In the genomic region with DNA sequence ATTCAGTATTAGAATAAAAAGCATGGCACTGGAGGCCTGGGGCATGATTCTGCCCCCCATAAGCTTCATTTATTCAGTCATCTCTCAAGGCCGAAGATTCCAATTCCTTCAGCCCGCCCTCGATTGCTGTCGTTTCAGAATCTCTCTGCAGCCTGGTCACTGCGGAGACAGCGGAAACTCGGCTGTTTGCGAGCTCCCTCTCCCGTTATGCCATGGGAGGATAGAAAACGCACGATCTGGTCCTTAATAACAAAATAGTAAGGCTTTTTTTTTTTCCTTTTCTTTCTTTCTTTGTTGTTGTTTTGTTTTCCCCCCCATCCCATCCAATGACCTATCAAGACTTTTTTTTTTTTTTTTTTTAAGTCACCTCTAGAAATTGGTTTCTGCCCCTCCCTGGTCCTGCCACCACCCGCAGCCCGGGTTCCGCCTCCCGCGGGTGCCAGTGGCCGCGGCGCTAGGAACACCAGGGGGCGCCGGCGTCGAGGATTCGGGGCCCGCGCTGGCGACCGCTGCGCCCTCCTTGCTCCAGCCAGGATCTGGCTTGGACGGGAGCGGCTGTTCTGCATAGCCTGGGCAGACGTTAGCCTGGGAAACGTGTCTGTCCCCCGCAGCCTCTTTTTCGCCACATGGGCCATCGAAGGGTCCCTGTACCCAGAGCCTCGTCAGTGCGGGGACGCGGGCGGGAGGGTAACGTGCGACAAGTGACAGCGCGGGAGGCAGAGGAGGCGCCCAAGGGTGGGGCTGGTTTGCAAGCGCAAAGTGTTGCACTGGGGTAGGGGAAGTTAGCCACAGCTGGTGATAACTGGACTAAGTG, we compare ENCODE assay signal across 1 cellular context.
A peak's percentile ranks its signal among the peaks of the same experiment; 100 is the strongest.
TF ChIP-seq lines count a peak whose summit lies in the region.

No MANE protein-coding gene starts in this region.

TF ChIP-seq in HepG2, 621 proteins besides CTCF, POLR2A, EP300 and RAD21 (continued from another document):
- TF ChIP-seq, protein P1, sequence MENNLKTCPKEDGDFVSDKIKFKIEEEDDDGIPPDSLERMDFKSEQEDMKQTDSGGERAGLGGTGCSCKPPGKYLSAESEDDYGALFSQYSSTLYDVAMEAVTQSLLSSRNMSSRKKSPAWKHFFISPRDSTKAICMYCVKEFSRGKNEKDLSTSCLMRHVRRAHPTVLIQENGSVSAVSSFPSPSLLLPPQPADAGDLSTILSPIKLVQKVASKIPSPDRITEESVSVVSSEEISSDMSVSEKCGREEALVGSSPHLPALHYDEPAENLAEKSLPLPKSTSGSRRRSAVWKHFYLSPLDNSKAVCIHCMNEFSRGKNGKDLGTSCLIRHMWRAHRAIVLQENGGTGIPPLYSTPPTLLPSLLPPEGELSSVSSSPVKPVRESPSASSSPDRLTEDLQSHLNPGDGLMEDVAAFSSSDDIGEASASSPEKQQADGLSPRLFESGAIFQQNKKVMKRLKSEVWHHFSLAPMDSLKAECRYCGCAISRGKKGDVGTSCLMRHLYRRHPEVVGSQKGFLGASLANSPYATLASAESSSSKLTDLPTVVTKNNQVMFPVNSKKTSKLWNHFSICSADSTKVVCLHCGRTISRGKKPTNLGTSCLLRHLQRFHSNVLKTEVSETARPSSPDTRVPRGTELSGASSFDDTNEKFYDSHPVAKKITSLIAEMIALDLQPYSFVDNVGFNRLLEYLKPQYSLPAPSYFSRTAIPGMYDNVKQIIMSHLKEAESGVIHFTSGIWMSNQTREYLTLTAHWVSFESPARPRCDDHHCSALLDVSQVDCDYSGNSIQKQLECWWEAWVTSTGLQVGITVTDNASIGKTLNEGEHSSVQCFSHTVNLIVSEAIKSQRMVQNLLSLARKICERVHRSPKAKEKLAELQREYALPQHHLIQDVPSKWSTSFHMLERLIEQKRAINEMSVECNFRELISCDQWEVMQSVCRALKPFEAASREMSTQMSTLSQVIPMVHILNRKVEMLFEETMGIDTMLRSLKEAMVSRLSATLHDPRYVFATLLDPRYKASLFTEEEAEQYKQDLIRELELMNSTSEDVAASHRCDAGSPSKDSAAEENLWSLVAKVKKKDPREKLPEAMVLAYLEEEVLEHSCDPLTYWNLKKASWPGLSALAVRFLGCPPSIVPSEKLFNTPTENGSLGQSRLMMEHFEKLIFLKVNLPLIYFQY (CRISPR knock-in tag; IDR thresholded peaks at IDR 0.05; ENCODE audit: borderline replicate concordance) = no peak
- TF ChIP-seq, protein P2, sequence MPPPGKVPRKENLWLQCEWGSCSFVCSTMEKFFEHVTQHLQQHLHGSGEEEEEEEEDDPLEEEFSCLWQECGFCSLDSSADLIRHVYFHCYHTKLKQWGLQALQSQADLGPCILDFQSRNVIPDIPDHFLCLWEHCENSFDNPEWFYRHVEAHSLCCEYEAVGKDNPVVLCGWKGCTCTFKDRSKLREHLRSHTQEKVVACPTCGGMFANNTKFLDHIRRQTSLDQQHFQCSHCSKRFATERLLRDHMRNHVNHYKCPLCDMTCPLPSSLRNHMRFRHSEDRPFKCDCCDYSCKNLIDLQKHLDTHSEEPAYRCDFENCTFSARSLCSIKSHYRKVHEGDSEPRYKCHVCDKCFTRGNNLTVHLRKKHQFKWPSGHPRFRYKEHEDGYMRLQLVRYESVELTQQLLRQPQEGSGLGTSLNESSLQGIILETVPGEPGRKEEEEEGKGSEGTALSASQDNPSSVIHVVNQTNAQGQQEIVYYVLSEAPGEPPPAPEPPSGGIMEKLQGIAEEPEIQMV (CRISPR knock-in tag; IDR thresholded peaks at IDR 0.05; ENCODE audit: low read depth) = no peak
- no peak for TF ChIP-seq ISX (CRISPR knock-in tag; conservative IDR thresholded peaks at IDR 0.05)
- TF ChIP-seq ZNF598 (CRISPR knock-in tag; IDR thresholded peaks at IDR 0.05; ENCODE audit: borderline replicate concordance) = peak; percentile 28; the same call in 1 of the 2 replicates
- TF ChIP-seq, protein P3, sequence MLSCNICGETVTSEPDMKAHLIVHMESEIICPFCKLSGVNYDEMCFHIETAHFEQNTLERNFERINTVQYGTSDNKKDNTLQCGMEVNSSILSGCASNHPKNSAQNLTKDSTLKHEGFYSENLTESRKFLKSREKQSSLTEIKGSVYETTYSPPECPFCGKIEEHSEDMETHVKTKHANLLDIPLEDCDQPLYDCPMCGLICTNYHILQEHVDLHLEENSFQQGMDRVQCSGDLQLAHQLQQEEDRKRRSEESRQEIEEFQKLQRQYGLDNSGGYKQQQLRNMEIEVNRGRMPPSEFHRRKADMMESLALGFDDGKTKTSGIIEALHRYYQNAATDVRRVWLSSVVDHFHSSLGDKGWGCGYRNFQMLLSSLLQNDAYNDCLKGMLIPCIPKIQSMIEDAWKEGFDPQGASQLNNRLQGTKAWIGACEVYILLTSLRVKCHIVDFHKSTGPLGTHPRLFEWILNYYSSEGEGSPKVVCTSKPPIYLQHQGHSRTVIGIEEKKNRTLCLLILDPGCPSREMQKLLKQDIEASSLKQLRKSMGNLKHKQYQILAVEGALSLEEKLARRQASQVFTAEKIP (CRISPR knock-in tag; IDR thresholded peaks at IDR 0.05; ENCODE audit: borderline replicate concordance) = no peak
- TF ChIP-seq, protein P4, sequence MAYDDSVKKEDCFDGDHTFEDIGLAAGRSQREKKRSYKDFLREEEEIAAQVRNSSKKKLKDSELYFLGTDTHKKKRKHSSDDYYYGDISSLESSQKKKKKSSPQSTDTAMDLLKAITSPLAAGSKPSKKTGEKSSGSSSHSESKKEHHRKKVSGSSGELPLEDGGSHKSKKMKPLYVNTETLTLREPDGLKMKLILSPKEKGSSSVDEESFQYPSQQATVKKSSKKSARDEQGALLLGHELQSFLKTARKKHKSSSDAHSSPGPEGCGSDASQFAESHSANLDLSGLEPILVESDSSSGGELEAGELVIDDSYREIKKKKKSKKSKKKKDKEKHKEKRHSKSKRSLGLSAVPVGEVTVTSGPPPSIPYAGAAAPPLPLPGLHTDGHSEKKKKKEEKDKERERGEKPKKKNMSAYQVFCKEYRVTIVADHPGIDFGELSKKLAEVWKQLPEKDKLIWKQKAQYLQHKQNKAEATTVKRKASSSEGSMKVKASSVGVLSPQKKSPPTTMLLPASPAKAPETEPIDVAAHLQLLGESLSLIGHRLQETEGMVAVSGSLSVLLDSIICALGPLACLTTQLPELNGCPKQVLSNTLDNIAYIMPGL (CRISPR knock-in tag; IDR thresholded peaks at IDR 0.05; ENCODE audit: borderline replicate concordance in 1 of 2, low read depth in 1 of 2) = peak in 1 of 2 experiments; percentile 67; a peak in 2 of 4 replicates
- TF ChIP-seq XRCC5 (optimal IDR thresholded peaks at IDR 0.05; ENCODE audit: low read length) = peak; percentile 73
- TF ChIP-seq, protein P5, sequence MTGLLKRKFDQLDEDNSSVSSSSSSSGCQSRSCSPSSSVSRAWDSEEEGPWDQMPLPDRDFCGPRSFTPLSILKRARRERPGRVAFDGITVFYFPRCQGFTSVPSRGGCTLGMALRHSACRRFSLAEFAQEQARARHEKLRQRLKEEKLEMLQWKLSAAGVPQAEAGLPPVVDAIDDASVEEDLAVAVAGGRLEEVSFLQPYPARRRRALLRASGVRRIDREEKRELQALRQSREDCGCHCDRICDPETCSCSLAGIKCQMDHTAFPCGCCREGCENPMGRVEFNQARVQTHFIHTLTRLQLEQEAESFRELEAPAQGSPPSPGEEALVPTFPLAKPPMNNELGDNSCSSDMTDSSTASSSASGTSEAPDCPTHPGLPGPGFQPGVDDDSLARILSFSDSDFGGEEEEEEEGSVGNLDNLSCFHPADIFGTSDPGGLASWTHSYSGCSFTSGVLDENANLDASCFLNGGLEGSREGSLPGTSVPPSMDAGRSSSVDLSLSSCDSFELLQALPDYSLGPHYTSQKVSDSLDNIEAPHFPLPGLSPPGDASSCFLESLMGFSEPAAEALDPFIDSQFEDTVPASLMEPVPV (CRISPR knock-in tag; IDR thresholded peaks at IDR 0.05) = peak; percentile 29; the same call in 1 of the 2 replicates
- TF ChIP-seq, protein P6, sequence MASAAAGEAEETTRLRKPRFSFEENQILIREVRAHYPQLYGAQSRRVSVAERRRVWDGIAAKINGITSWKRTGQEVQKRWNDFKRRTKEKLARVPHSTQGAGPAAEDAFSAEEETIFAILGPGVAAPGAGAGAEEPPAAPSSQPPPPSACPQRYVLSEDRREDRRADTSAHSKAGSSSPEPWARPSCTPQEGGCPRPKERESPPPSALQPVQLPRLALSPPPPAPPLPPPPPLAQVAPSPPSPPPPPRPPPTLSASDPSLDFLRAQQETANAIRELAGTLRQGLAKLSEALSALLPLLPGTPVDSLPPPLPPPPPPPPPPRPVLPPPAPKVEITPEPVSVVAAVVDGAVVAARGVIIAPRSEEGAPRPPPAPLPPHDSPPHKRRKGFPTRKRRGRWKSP (CRISPR knock-in tag; IDR thresholded peaks at IDR 0.05) = peak; percentile 77; the same call in 1 of the 2 replicates
- peak; percentile 67 for TF ChIP-seq HNRNPLL (IDR thresholded peaks at IDR 0.05; ENCODE audit: low read depth, low read length, poor library complexity, severe bottlenecking)
- TF ChIP-seq, protein P7, sequence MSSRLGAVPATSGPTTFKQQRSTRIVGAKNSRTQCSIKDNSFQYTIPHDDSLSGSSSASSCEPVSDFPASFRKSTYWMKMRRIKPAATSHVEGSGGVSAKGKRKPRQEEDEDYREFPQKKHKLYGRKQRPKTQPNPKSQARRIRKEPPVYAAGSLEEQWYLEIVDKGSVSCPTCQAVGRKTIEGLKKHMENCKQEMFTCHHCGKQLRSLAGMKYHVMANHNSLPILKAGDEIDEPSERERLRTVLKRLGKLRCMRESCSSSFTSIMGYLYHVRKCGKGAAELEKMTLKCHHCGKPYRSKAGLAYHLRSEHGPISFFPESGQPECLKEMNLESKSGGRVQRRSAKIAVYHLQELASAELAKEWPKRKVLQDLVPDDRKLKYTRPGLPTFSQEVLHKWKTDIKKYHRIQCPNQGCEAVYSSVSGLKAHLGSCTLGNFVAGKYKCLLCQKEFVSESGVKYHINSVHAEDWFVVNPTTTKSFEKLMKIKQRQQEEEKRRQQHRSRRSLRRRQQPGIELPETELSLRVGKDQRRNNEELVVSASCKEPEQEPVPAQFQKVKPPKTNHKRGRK (CRISPR knock-in tag; IDR thresholded peaks at IDR 0.05) = peak; percentile 51; the same call in 1 of the 2 replicates
- TF ChIP-seq, protein P8, sequence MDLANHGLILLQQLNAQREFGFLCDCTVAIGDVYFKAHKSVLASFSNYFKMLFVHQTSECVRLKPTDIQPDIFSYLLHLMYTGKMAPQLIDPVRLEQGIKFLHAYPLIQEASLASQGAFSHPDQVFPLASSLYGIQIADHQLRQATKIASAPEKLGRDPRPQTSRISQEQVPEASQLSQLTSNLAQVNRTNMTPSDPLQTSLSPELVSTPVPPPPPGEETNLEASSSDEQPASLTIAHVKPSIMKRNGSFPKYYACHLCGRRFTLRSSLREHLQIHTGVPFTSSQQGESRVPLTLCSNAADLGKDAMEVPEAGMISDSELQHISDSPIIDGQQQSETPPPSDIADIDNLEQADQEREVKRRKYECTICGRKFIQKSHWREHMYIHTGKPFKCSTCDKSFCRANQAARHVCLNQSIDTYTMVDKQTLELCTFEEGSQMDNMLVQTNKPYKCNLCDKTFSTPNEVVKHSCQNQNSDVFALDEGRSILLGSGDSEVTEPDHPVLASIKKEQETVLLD (CRISPR knock-in tag; IDR thresholded peaks at IDR 0.05; ENCODE audit: low read depth) = no peak
- TF ChIP-seq SALL1 (CRISPR knock-in tag; IDR thresholded peaks at IDR 0.05) = peak; percentile 30; the same call in 1 of the 2 replicates
- TF ChIP-seq FOXJ3 (CRISPR knock-in tag; IDR thresholded peaks at IDR 0.05; ENCODE audit: borderline replicate concordance) = no peak
- TF ChIP-seq ZNF891 (CRISPR knock-in tag; IDR thresholded peaks at IDR 0.05) = peak; percentile 54; the same call in 1 of the 2 replicates
- TF ChIP-seq MIER2 (CRISPR knock-in tag; IDR thresholded peaks at IDR 0.05) = no peak
- TF ChIP-seq, protein P9, sequence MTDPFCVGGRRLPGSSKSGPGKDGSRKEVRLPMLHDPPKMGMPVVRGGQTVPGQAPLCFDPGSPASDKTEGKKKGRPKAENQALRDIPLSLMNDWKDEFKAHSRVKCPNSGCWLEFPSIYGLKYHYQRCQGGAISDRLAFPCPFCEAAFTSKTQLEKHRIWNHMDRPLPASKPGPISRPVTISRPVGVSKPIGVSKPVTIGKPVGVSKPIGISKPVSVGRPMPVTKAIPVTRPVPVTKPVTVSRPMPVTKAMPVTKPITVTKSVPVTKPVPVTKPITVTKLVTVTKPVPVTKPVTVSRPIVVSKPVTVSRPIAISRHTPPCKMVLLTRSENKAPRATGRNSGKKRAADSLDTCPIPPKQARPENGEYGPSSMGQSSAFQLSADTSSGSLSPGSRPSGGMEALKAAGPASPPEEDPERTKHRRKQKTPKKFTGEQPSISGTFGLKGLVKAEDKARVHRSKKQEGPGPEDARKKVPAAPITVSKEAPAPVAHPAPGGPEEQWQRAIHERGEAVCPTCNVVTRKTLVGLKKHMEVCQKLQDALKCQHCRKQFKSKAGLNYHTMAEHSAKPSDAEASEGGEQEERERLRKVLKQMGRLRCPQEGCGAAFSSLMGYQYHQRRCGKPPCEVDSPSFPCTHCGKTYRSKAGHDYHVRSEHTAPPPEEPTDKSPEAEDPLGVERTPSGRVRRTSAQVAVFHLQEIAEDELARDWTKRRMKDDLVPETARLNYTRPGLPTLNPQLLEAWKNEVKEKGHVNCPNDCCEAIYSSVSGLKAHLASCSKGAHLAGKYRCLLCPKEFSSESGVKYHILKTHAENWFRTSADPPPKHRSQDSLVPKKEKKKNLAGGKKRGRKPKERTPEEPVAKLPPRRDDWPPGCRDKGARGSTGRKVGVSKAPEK (CRISPR knock-in tag; IDR thresholded peaks at IDR 0.05; ENCODE audit: borderline replicate concordance) = peak; percentile 87; the same call in 1 of the 2 replicates
- no peak for TF ChIP-seq ZFP62 (CRISPR knock-in tag; IDR thresholded peaks at IDR 0.05)
